28 cellular contexts compared by ENCODE assay signal in the genomic region with DNA sequence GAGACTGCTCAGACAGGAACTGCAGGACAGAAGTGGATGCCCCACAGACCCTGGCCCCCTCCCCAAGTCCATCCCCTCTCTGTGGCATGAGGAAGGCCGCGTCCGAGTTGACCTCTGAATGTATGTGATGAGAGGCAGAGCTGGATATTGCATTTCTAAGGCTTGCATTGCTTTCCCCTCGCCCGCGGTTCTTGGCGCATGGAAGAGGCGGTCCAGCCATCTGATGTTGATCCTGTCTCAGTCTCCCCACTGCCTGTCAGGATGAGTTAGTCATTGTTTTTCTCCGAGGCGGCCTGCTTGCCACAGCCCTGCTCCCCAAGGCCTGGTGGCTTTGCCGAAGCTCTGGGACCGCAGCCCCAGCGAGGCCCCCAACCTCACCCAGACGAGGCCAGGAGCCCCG.
DNase-seq lines count a peak whose midpoint lies in the region; ATAC-seq and TF ChIP-seq lines count a peak whose summit lies in the region.
"Had no signal": no experiment of that assay in that cellular context is flagged by ENCODE, and none has a peak within 500 bp of the region (broad histone marks: within the 10 kb centered on the region; RNA-seq: fewer than 3 reads in every experiment).

No MANE protein-coding gene starts in this region.

- no peaks in the 10 kb centered on the region for H3K9me3 Mint-ChIP-seq in neural progenitor cell
- H3K9me3 Mint-ChIP-seq: CD8-positive, alpha-beta memory T cell; memory B cell; T-helper 2 cell treated with Interferon-gamma antibody and Interleukin-4, amounts not matched to agents 5 μg/mL and 100 μg/mL, for 36 hours had no signal

- peaks cover 14% of the 10 kb centered on the region for H3K27me3 Mint-ChIP-seq in neural progenitor cell (ENCODE audit: insufficient read depth, low read depth)
- H3K27me3 Mint-ChIP-seq: CD8-positive, alpha-beta memory T cell; memory B cell; stimulated activated naive B cell treated with anti-CD40 and anti-IgM and Interleukin-4, amounts not matched to agents 10 μg/mL and 1 μg/mL and 100 μg/mL, for 72 hours had no signal

- H3K9ac ChIP-seq in neural progenitor cell: no peak overlapping the region
- H3K9ac ChIP-seq: SK-N-SH had no signal

- peaks cover 7% of the 10 kb centered on the region for H4K20me1 ChIP-seq in neural progenitor cell (ENCODE audit: low read depth)

- H3K27ac ChIP-seq in left ventricle myocardium inferior (replicated peaks): no peak overlapping the region
- H3K27ac ChIP-seq in neural progenitor cell: no peak overlapping the region
- peak overlapping the region; percentile 11 to 46 for H3K27ac ChIP-seq in thoracic aorta
- H3K27ac ChIP-seq in upper lobe of right lung: no peak overlapping the region
- H3K27ac ChIP-seq: foreskin keratinocyte, prostate gland, transverse colon had no signal

- H3K27me3 ChIP-seq in left ventricle myocardium inferior (ENCODE audit: low read depth) (no peaks in the 10 kb centered on the region), neural progenitor cell (no peaks in the 10 kb centered on the region), thoracic aorta (replicated peaks; ENCODE audit: insufficient read depth) (no peaks in the 10 kb centered on the region), upper lobe of right lung (no peaks in the 10 kb centered on the region)
- H3K27me3 ChIP-seq: foreskin keratinocyte, transverse colon had no signal

- H3K4me3 ChIP-seq in left ventricle myocardium inferior (no peak overlapping the region), neural progenitor cell (no peak overlapping the region), thoracic aorta (no peak overlapping the region), upper lobe of right lung (no peak overlapping the region)
- H3K4me3 ChIP-seq: K562, prostate gland, transverse colon had no signal

- H2AFZ ChIP-seq in neural progenitor cell (replicated peaks): no peak overlapping the region

- H3K36me3 Mint-ChIP-seq in neural progenitor cell: peaks cover 12% of the 10 kb centered on the region
- H3K36me3 Mint-ChIP-seq: CD8-positive, alpha-beta memory T cell; memory B cell; naive thymus-derived CD8-positive, alpha-beta T cell had no signal

- H3K79me2 ChIP-seq in neural progenitor cell (ENCODE audit: low read depth): no peaks in the 10 kb centered on the region

- H3K4me1 ChIP-seq in left ventricle myocardium inferior: peaks cover 6% of the 10 kb centered on the region
- peaks cover 27% of the 10 kb centered on the region for H3K4me1 ChIP-seq in neural progenitor cell
- peaks cover 0 to 33% of the 10 kb centered on the region in 2 donors for H3K4me1 ChIP-seq in thoracic aorta (ENCODE audit: control insufficient read depth in 1 of 2, low read depth in 2 of 2)
- no peaks in the 10 kb centered on the region for H3K4me1 ChIP-seq in upper lobe of right lung
- H3K4me1 ChIP-seq: foreskin keratinocyte, prostate gland, transverse colon had no signal

- H3K27ac Mint-ChIP-seq in neural progenitor cell: peak overlapping the region; percentile 90
- H3K27ac Mint-ChIP-seq: CD8-positive, alpha-beta memory T cell; memory B cell; stimulated activated naive B cell treated with anti-CD40 and anti-IgM and Interleukin-4, amounts not matched to agents 10 μg/mL and 1 μg/mL and 100 μg/mL, for 72 hours; T-helper 2 cell treated with Interferon-gamma antibody and Interleukin-4, amounts not matched to agents 5 μg/mL and 100 μg/mL, for 36 hours had no signal

- TF ChIP-seq CTCF in left ventricle myocardium inferior (IDR thresholded peaks at IDR 0.05; ENCODE audit: borderline replicate concordance) (no peak), neural progenitor cell (IDR thresholded peaks at IDR 0.05) (no peak), thoracic aorta (IDR thresholded peaks at IDR 0.05) (no peak), upper lobe of right lung (IDR thresholded peaks at IDR 0.05) (no peak)

- ATAC-seq in left cardiac atrium: no peak
- ATAC-seq in thoracic aorta (ENCODE audit: insufficient number of reproducible peaks, low FRiP score, low read depth): no peak
- ATAC-seq in HG03025 (IDR thresholded peaks at IDR 0.05; ENCODE audit: low FRiP score, unreplicated experiment): no peak
- no peak for ATAC-seq in upper lobe of right lung
- ATAC-seq: foreskin keratinocyte; K562; naive thymus-derived CD8-positive, alpha-beta T cell; stimulated activated naive B cell treated with anti-CD40 and anti-IgM and Interleukin-4, amounts not matched to agents 10 μg/mL and 1 μg/mL and 100 μg/mL, for 72 hours had no signal

- peak; percentile 20 for DNase-seq in left cardiac atrium
- DNase-seq in left ventricle myocardium inferior: no peak
- DNase-seq in globus pallidus (ENCODE audit: low spot score): peak; percentile 72
- DNase-seq in neural progenitor cell (ENCODE audit: low spot score): no peak
- no peak for DNase-seq in thoracic aorta (ENCODE audit: low spot score)
- no peak for DNase-seq in upper lobe of right lung
- DNase-seq in COLO668 (lab: John Stamatoyannopoulos, UW; ENCODE audit: unreplicated experiment): no peak
- DNase-seq: 8988T; activated CD4-positive, alpha-beta T cell treated with anti-CD3 and anti-CD28 coated beads, Interleukin-2, amount 50 U/mL, for 4 hours; activated CD8-positive, alpha-beta memory T cell treated with anti-CD3 and anti-CD28 coated beads, Interleukin-2, amount 50 U/mL, for 4 hours; activated effector memory CD4-positive, alpha-beta T cell treated with Interleukin-2 at 50 U/mL for 16 hours; CD8-positive, alpha-beta memory T cell; effector CD4-positive, alpha-beta T cell; foreskin keratinocyte; HCEC 1CT; islet precursor cell; naive thymus-derived CD8-positive, alpha-beta T cell; NCI-H146; NCI-H2171; NCI-H526 treated with DMSO at 0.1 percent for 48 hours; SK-N-SH; stimulated activated naive B cell treated with anti-CD40 and anti-IgM and Interleukin-4, amounts not matched to agents 10 μg/mL and 1 μg/mL and 100 μg/mL, for 72 hours; transverse colon had no signal

- H3K4me2 ChIP-seq in neural progenitor cell: no peak overlapping the region
- H3K4me2 ChIP-seq: SK-N-SH had no signal

- peaks cover 27% of the 10 kb centered on the region for H3F3A ChIP-seq in neural progenitor cell (ENCODE audit: low read depth)

- peaks cover 53% of the 10 kb centered on the region for H3K4me1 Mint-ChIP-seq in neural progenitor cell
- H3K4me1 Mint-ChIP-seq: memory B cell had no signal

- H3K36me3 ChIP-seq in left ventricle myocardium inferior (peaks cover 4% of the 10 kb centered on the region), neural progenitor cell (no peaks in the 10 kb centered on the region), thoracic aorta (peaks cover 14% of the 10 kb centered on the region), upper lobe of right lung (no peaks in the 10 kb centered on the region)
- H3K36me3 ChIP-seq: prostate gland, transverse colon had no signal

- intact Hi-C loops in left cardiac atrium (cut with DNase I): no loop called here
- intact Hi-C loops in left ventricle myocardium inferior (cut with micrococcal nuclease): no loop called here
- intact Hi-C loops in upper lobe of right lung (cut with DNase I): no loop called here

- H3K4me3 Mint-ChIP-seq in neural progenitor cell: no peak overlapping the region
- H3K4me3 Mint-ChIP-seq: CD8-positive, alpha-beta memory T cell; memory B cell; naive thymus-derived CD8-positive, alpha-beta T cell; stimulated activated naive B cell treated with anti-CD40 and anti-IgM and Interleukin-4, amounts not matched to agents 10 μg/mL and 1 μg/mL and 100 μg/mL, for 72 hours; T-helper 2 cell treated with Interferon-gamma antibody and Interleukin-4, amounts not matched to agents 5 μg/mL and 100 μg/mL, for 36 hours had no signal

- H3K9me3 ChIP-seq in left ventricle myocardium inferior (replicated peaks): peaks cover 10% of the 10 kb centered on the region
- H3K9me3 ChIP-seq in neural progenitor cell (ENCODE audit: low read depth): no peaks in the 10 kb centered on the region
- no peaks in the 10 kb centered on the region for H3K9me3 ChIP-seq in thoracic aorta
- no peaks in the 10 kb centered on the region for H3K9me3 ChIP-seq in upper lobe of right lung
- H3K9me3 ChIP-seq: prostate gland, SK-N-SH, transverse colon had no signal

Comparison
In these comparisons a context has a peak if more than half of its experiments do, and no peak if none do; other contexts are left out.
1. DNase-seq: peak in left cardiac atrium (single experiment) and globus pallidus (single experiment); none in left ventricle myocardium inferior (single experiment), neural progenitor cell (single experiment), thoracic aorta (single experiment), upper lobe of right lung (single experiment) and COLO668 (single experiment).
2. H3K27ac ChIP-seq: peak in thoracic aorta (2 of 2); none in left ventricle myocardium inferior (single experiment), neural progenitor cell (single experiment) and upper lobe of right lung (single experiment).